ENCODE assay signal across 9 cellular contexts in the genomic region with DNA sequence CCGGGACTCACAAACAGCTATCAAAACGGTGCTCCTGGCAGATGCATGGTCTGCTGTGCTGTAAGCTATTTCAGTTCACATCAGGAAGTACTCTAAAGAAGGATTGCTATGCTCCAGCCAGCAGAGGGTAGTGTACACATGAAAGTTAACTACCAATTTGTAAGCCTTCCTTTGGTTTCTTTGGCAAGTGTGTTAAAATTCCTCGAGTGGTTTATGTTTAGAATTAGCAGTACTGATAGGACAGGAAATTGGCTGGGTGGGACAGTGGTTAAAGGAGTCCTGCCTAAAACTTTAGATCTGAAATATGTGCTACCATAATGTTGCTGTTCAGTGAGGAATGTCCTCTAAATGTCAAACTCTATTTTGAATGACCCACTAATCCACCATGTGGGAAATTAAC. TPM values are rescaled to one million over a fixed set of nuclear protein-coding genes. Genes with fewer than 3 reads are reported as not detected.
DNase-seq lines count a peak whose midpoint lies in the region; ATAC-seq and TF ChIP-seq lines count a peak whose summit lies in the region.
"Had no signal": no experiment of that assay in that cellular context is flagged by ENCODE, and none has a peak within 500 bp of the region (broad histone marks: within the 10 kb centered on the region; RNA-seq: fewer than 3 reads in every experiment).

No MANE protein-coding gene starts in this region.

- ATAC-seq in GM19395 (IDR thresholded peaks at IDR 0.05; ENCODE audit: unreplicated experiment) (peak; percentile 86), HG03432 (IDR thresholded peaks at IDR 0.05; ENCODE audit: unreplicated experiment) (peak; percentile 89), lung (ENCODE audit: insufficient read depth, low FRiP score) (peak; percentile 73)

- no peak overlapping the region for H3K4me2 ChIP-seq in DOHH2 (ENCODE audit: low read length)

- H3K9me2 ChIP-seq in DOHH2 (replicated peaks; ENCODE audit: control insufficient read depth, low read length): no peaks in the 10 kb centered on the region

- H3K27ac ChIP-seq in DOHH2 (ENCODE audit: low read depth, low read length) (no peak overlapping the region), lung (ENCODE audit: low read depth in 1 of 2, low read length in 1 of 2) (no peak overlapping the region)

- no peak overlapping the region for H3K9ac ChIP-seq in NT2/D1 (ENCODE audit: insufficient read length, low read depth)

- 9 to 16% methylated on average over 3 of the region's 3 CpGs for WGBS in lung, 2 donors

- no peaks in the 10 kb centered on the region for H3K4me1 ChIP-seq in DOHH2 (ENCODE audit: control insufficient read depth, low read length)
- H3K4me1 ChIP-seq in NT2/D1 (ENCODE audit: insufficient read depth, insufficient read length): no peaks in the 10 kb centered on the region
- peaks cover 0 to 8% of the 10 kb centered on the region in 2 donors for H3K4me1 ChIP-seq in lung (ENCODE audit: control insufficient read depth in 2 of 2, insufficient read depth in 2 of 2, low read length in 2 of 2)

- H3K9me3 ChIP-seq in DOHH2 (ENCODE audit: control insufficient read depth, insufficient read depth, low read length) (no peaks in the 10 kb centered on the region), NT2/D1 (ENCODE audit: insufficient read depth, low read length) (no peaks in the 10 kb centered on the region), lung (ENCODE audit: control insufficient read depth in 2 of 2, insufficient read depth in 1 of 2, low read length in 1 of 2) (no peaks in the 10 kb centered on the region)

- no peaks in the 10 kb centered on the region for H3F3A ChIP-seq in DOHH2 (ENCODE audit: control insufficient read depth, insufficient read depth)

- peak; percentile 36 for TF ChIP-seq CTCF in DOHH2 (IDR thresholded peaks at IDR 0.05; ENCODE audit: low read depth, low read length, poor library complexity, severe bottlenecking)
- peak; percentile 34 for TF ChIP-seq CTCF in lung (IDR thresholded peaks at IDR 0.05; ENCODE audit: control extremely low read depth, extremely low read depth)

- H3K4me3 ChIP-seq in DOHH2 (ENCODE audit: low read length) (no peak overlapping the region), NT2/D1 (ENCODE audit: insufficient read length, low read depth) (no peak overlapping the region), lung (no peak overlapping the region)

- H4K20me1 ChIP-seq in DOHH2 (ENCODE audit: control insufficient read depth, insufficient read depth, low read depth, low read length): no peaks in the 10 kb centered on the region

- peak; percentile 18 for DNase-seq in NT2/D1 (ENCODE audit: low read depth, low spot score)
- DNase-seq in dermis microvascular lymphatic vessel endothelial cell (ENCODE audit: low read depth in 2 of 2): peak; percentile 63 to 79
- no peak for DNase-seq in lung (ENCODE audit: low spot score)
- no peak for DNase-seq in stimulated activated naive CD4-positive, alpha-beta T cell (lab: John Stamatoyannopoulos, UW)
- DNase-seq in NCI-H187 treated with DMSO at 0.1 percent for 48 hours (lab: John Stamatoyannopoulos, UW): no peak
- DNase-seq: activated T-cell treated with anti-CD3 and anti-CD28 coated beads, Interleukin-2, amount 50 U/mL, for 72 hours had no signal

- peaks cover 74% of the 10 kb centered on the region for H3K36me3 ChIP-seq in DOHH2 (ENCODE audit: control insufficient read depth, low read length)
- peaks cover 6% of the 10 kb centered on the region for H3K36me3 ChIP-seq in NT2/D1 (ENCODE audit: insufficient read depth, insufficient read length, low read length)
- peaks cover 4 to 5% of the 10 kb centered on the region in 2 donors for H3K36me3 ChIP-seq in lung (ENCODE audit: control insufficient read depth in 2 of 2, insufficient read depth in 2 of 2, low read length in 2 of 2)

- H3K27me3 ChIP-seq in DOHH2 (ENCODE audit: control insufficient read depth, low read length): no peaks in the 10 kb centered on the region
- H3K27me3 ChIP-seq in NT2/D1 (ENCODE audit: insufficient read depth, insufficient read length): no peaks in the 10 kb centered on the region
- no peaks in the 10 kb centered on the region for H3K27me3 ChIP-seq in lung (ENCODE audit: control insufficient read depth, insufficient read depth)

- no peaks in the 10 kb centered on the region for H3K79me2 ChIP-seq in DOHH2 (ENCODE audit: control insufficient read depth, low read length)

RNA-seq across cellular contexts. Expression of a gene that starts 47.4 kb away (rescaled TPM):
- total RNA-seq in dermis microvascular lymphatic vessel endothelial cell (9.5 and 9.9 TPM in 2 replicates), lung (10 to 100 TPM; 17.0 to 46.1 TPM)
- 10 to 100 TPM in 1 of 2 donors, 1 to 10 TPM in 1; 9.9 to 13.6 TPM for polyA plus RNA-seq in lung

Comparison
In these comparisons a context has a peak if more than half of its experiments do, and no peak if none do; other contexts are left out.
1. DNase-seq: peak in NT2/D1 (single experiment) and dermis microvascular lymphatic vessel endothelial cell (2 of 2); none in lung (single experiment), stimulated activated naive CD4-positive, alpha-beta T cell (0 of 6) and NCI-H187 treated with DMSO at 0.1 percent for 48 hours (single experiment).
2. Peak in every context shown above with its lines, with median percentiles within 50 percentile points of each other: ATAC-seq.